Comparison of ENCODE assay signal across 29 cellular contexts in the genomic region with DNA sequence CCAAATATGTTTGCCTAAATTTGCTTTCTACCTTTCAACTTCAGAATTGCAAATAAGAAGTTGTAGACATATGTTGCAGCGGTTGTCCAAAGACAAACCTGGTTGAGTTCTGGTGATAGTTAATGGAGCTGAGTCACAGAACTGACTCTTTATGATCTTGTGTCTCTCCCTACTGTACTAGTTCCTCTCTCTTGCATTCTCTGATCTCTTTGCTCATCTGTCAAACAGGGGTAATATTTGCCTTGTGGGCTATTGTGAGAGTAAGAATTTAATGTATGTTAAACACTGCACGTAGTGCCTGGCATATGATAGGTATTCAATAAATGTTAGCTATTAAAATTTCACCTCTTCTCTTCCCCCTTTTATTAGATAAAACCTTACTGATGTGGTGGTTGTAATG.
"Had no signal": no experiment of that assay in that cellular context is flagged by ENCODE, and none has a peak within 500 bp of the region (broad histone marks: within the 10 kb centered on the region; RNA-seq: fewer than 3 reads in every experiment).

No MANE protein-coding gene starts in this region.

- H3K4me1 ChIP-seq: prostate gland had no signal

- H3K4me3 ChIP-seq: ovary, prostate gland, sigmoid colon, stomach, tibial artery had no signal

- ATAC-seq: activated CD4-positive, CD25-positive, alpha-beta regulatory T cell treated with anti-CD3 and anti-CD28 coated beads, Interleukin-2, amount 50 U/mL, for 24 hours; esophagus mucosa; foreskin keratinocyte; left cardiac atrium; stimulated activated naive B cell treated with anti-CD40 and anti-IgM and Interleukin-4, amounts not matched to agents 10 μg/mL and 1 μg/mL and 100 μg/mL, for 72 hours had no signal

- H3K4me3 Mint-ChIP-seq: activated naive CD8-positive, alpha-beta T cell; central memory CD8-positive, alpha-beta T cell; dendritic cell treated with granulocyte-macrophage colony-stimulating factor and Interleukin-4, amounts not matched to agents 40 ng/mL and 50 ng/mL, for 4 days; endodermal cell; mesothelial cell of epicardium; naive B cell; nephron progenitor cell; stimulated activated naive B cell treated with anti-CD40 and anti-IgM and Interleukin-4, amounts not matched to agents 10 μg/mL and 1 μg/mL and 100 μg/mL, for 72 hours had no signal

- H3K36me3 ChIP-seq: ovary, prostate gland had no signal

- H3K27ac Mint-ChIP-seq: activated naive CD8-positive, alpha-beta T cell; dendritic cell treated with granulocyte-macrophage colony-stimulating factor and Interleukin-4, amounts not matched to agents 40 ng/mL and 50 ng/mL, for 4 days; endodermal cell; nephron progenitor cell; stimulated activated naive B cell treated with anti-CD40 and anti-IgM and Interleukin-4, amounts not matched to agents 10 μg/mL and 1 μg/mL and 100 μg/mL, for 72 hours had no signal

- H3K27me3 ChIP-seq: foreskin keratinocyte, neutrophil, ovary, sigmoid colon, stomach, tibial artery had no signal

- H3K9me3 ChIP-seq: neutrophil, prostate gland had no signal

- DNase-seq: activated CD4-positive, alpha-beta T cell treated with anti-CD3 and anti-CD28 coated beads for 48 hours; activated CD4-positive, alpha-beta T cell treated with anti-CD3 and anti-CD28 coated beads, Interleukin-2, amount 50 U/mL, for 48 hours; activated CD8-positive, alpha-beta memory T cell treated with anti-CD3 and anti-CD28 coated beads for 24 hours; activated effector memory CD4-positive, alpha-beta T cell treated with Interleukin-2 at 50 U/mL for 16 hours; activated naive CD4-positive, alpha-beta T cell treated with Interleukin-2 at 50 U/mL for 16 hours; anterior cingulate cortex; endodermal cell; foreskin keratinocyte; left cardiac atrium; naive B cell; nephron progenitor cell; ovary; retina; sigmoid colon; stimulated activated CD4-positive, alpha-beta T cell treated with anti-CD3 and anti-CD28 coated beads, Interleukin-15, amount 100 ng/mL, for 24 hours; stimulated activated CD4-positive, alpha-beta T cell treated with anti-CD3 and anti-CD28 coated beads, Interleukin-2, amount 100 ng/mL, for 24 hours; stimulated activated naive B cell treated with anti-CD40 and anti-IgM and Interleukin-4, amounts not matched to agents 10 μg/mL and 1 μg/mL and 100 μg/mL, for 72 hours; stomach; tibial artery had no signal

- H3K27me3 Mint-ChIP-seq: activated naive CD8-positive, alpha-beta T cell; central memory CD8-positive, alpha-beta T cell; dendritic cell treated with granulocyte-macrophage colony-stimulating factor and Interleukin-4, amounts not matched to agents 40 ng/mL and 50 ng/mL, for 4 days; naive B cell; stimulated activated naive B cell treated with anti-CD40 and anti-IgM and Interleukin-4, amounts not matched to agents 10 μg/mL and 1 μg/mL and 100 μg/mL, for 72 hours had no signal

- H3K4me1 Mint-ChIP-seq: central memory CD8-positive, alpha-beta T cell had no signal

- FAIRE-seq: bronchial epithelial cell, keratinocyte had no signal

- H3K27ac ChIP-seq: foreskin keratinocyte, neutrophil, ovary, prostate gland, sigmoid colon, tibial artery had no signal
